Comparison of ENCODE assay signal across 8 cellular contexts in genomic region chr2:103959174-103960125, GRCh38.
DNase-seq lines count a peak whose midpoint lies in the region; FAIRE-seq and TF ChIP-seq lines count a peak whose summit lies in the region.

No MANE protein-coding gene starts in this region.

- no peak overlapping the region for H3K4me2 ChIP-seq in neural progenitor cell

- TF ChIP-seq POLR2A in H54 (IDR thresholded peaks at IDR 0.05; ENCODE audit: low read depth, low read length) (no peak), prostate gland (IDR thresholded peaks at IDR 0.05) (no peak)

- H3K4me3 Mint-ChIP-seq in neural progenitor cell = peak overlapping the region; percentile 39

- no peak overlapping the region for H3K27ac Mint-ChIP-seq in neural progenitor cell

- H3K4me1 Mint-ChIP-seq in neural progenitor cell = peaks cover 30% of the 10 kb centered on the region

- intact Hi-C loops in prostate gland (cut with DNase I) = no loop called here

- H3K27me3 ChIP-seq in neural progenitor cell (no peaks in the 10 kb centered on the region), prostate gland (replicated peaks; ENCODE audit: insufficient read depth) (no peaks in the 10 kb centered on the region)

- FAIRE-seq in D721Med (lab: Jason Lieb, UNC) (peak; percentile 11), H54 (lab: Jason Lieb, UNC) (no peak)

- H3K36me3 Mint-ChIP-seq in neural progenitor cell = peaks cover 2% of the 10 kb centered on the region

- H3K9ac ChIP-seq in neural progenitor cell = no peak overlapping the region

- H3F3A ChIP-seq in neural progenitor cell (ENCODE audit: low read depth) = no peaks in the 10 kb centered on the region

- H3K27me3 Mint-ChIP-seq in neural progenitor cell (ENCODE audit: insufficient read depth, low read depth) = no peaks in the 10 kb centered on the region

- 32% methylated on average over 9 of the region's 9 CpGs for WGBS in prostate gland

- H3K4me1 ChIP-seq in neural progenitor cell (no peaks in the 10 kb centered on the region), prostate gland (replicated peaks) (no peaks in the 10 kb centered on the region)

- H3K27ac ChIP-seq in neural progenitor cell (no peak overlapping the region), prostate gland (no peak overlapping the region)

- H3K79me2 ChIP-seq in neural progenitor cell (ENCODE audit: low read depth) = no peaks in the 10 kb centered on the region

- H3K9me3 ChIP-seq in neural progenitor cell (ENCODE audit: low read depth) = no peaks in the 10 kb centered on the region
- H3K9me3 ChIP-seq in prostate gland = no peaks in the 10 kb centered on the region

- H3K4me3 ChIP-seq in neural progenitor cell = no peak overlapping the region
- no peak overlapping the region for H3K4me3 ChIP-seq in prostate gland

- H3K36me3 ChIP-seq in neural progenitor cell = no peaks in the 10 kb centered on the region
- no peaks in the 10 kb centered on the region for H3K36me3 ChIP-seq in prostate gland

- peaks cover 3% of the 10 kb centered on the region for H3K9me3 Mint-ChIP-seq in neural progenitor cell

- no peak overlapping the region for H2AFZ ChIP-seq in neural progenitor cell (replicated peaks)

- DNase-seq in D721Med (ENCODE audit: insufficient read length, low spot score) (no peak), H54 (ENCODE audit: insufficient read length, low spot score) (peak; percentile 1), NCI-H460 (ENCODE audit: extremely low read depth, low read depth) (peak; percentile 40), cerebellum (ENCODE audit: low spot score) (peak; percentile 21), neural progenitor cell (ENCODE audit: low spot score) (peak; percentile 76), prostate gland (ENCODE audit: low spot score) (no peak)
- DNase-seq in central memory CD4-positive, alpha-beta T cell = no peak
- DNase-seq in stimulated activated naive CD4-positive, alpha-beta T cell (lab: John Stamatoyannopoulos, UW) = no peak

- peak; percentile 73 for TF ChIP-seq CTCF in D721Med (IDR thresholded peaks at IDR 0.05; ENCODE audit: insufficient read depth, missing control alignments)
- peak; percentile 86 for TF ChIP-seq CTCF in neural progenitor cell (IDR thresholded peaks at IDR 0.05)
- TF ChIP-seq CTCF in prostate gland (IDR thresholded peaks at IDR 0.05) = peak in 2 of 4 experiments; percentile 18 to 27

- no peaks in the 10 kb centered on the region for H4K20me1 ChIP-seq in neural progenitor cell (ENCODE audit: low read depth)

Comparison
In these comparisons a context has a peak if more than half of its experiments do, and no peak if none do; other contexts are left out.
1. DNase-seq: peak in H54 (single experiment), NCI-H460 (single experiment), cerebellum (single experiment) and neural progenitor cell (single experiment); none in D721Med (single experiment), prostate gland (single experiment), central memory CD4-positive, alpha-beta T cell (single experiment) and stimulated activated naive CD4-positive, alpha-beta T cell (0 of 6).